ENCODE assay signal across 8 cellular contexts in the genomic region with DNA sequence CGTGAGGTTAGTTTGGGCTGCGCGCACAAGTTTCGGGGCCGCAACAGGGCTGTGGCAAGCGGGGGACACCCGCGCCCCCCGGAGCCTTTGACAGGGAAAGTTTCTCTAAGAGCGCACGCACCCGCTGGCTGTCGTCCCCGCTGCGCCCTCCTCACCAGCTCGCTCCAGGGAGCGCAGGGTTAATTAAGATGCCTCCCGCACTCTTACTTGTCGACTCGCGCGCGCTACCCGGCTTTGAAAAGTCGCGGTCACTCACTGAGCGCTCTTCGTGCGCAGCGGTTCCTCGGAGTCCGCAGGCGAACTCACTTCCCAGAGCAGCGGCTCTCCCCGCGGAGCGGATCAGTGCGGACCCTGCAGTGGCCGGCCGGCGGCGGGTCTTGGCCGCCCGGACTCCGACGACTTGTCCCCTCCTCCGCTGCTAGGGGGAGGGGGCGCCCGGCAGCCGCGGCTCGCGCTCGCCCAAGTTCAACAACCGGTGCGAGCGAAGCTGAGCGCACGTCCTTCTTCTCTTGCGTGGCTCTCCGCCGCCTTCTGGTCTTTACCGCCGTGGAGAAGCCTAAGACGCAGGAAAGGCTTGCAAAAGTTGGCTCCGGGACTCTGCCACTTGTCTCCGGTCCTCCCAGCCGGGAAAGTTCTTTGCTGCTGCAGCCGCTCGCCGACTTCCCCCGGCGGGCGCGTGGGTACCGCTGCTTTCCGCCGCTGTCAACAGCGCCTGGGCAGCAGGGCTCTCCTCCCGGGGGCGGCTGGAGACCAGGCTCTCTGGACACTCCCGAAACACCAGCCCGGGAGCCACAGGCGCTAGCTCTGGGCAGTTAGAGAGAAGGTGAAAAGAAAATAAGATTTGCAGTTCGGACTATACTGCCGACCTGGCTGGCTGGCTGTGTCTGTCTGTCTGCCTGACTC. TPM values are rescaled to one million over a fixed set of nuclear protein-coding genes. Genes with fewer than 3 reads are reported as not detected.
A peak's percentile ranks its signal among the peaks of the same experiment; 100 is the strongest.
DNase-seq lines count a peak whose midpoint lies in the region; ATAC-seq and TF ChIP-seq lines count a peak whose summit lies in the region.

No MANE protein-coding gene starts in this region.

- peak overlapping the region; percentile 87 to 98 (median 95); a peak in 6 of 7 replicates for H3K27ac Mint-ChIP-seq in H9
- H3K27ac Mint-ChIP-seq in activated CD8-positive, alpha-beta T cell treated with anti-CD3 and anti-CD28 coated beads, Interleukin-2, amount 10 ng/mL, durations not matched to agents 7 days and 5 days: peak overlapping the region; percentile 95
- peak overlapping the region; percentile 93 to 100 (median 100) for H3K27ac Mint-ChIP-seq in naive thymus-derived CD8-positive, alpha-beta T cell

- no peak overlapping the region for H2BK15ac ChIP-seq in H9 (ENCODE audit: low read depth, low read length)

- no peak overlapping the region for H2AK5ac ChIP-seq in H9 (ENCODE audit: insufficient read length, low read length)

- peaks cover 32% of the 10 kb centered on the region for H3K23me2 ChIP-seq in H9 (ENCODE audit: insufficient read length, low read depth, low read length, poor library complexity, severe bottlenecking)

- no peaks in the 10 kb centered on the region for H3K79me1 ChIP-seq in H9 (ENCODE audit: insufficient read depth, low read depth, low read length, poor library complexity, severe bottlenecking)

- no peak overlapping the region for H3T11ph ChIP-seq in H9 (ENCODE audit: low read length)

- H2AFZ ChIP-seq in H9 (ENCODE audit: low read length): no peak overlapping the region

- H3K27me3 Mint-ChIP-seq in H9 (ENCODE audit: low read depth): peaks cover 35% of the 10 kb centered on the region
- H3K27me3 Mint-ChIP-seq in activated CD8-positive, alpha-beta T cell treated with anti-CD3 and anti-CD28 coated beads, Interleukin-2, amount 10 ng/mL, durations not matched to agents 7 days and 5 days (ENCODE audit: low read depth): peaks cover 5% of the 10 kb centered on the region
- peaks cover 0 to 6% (median 2%) of the 10 kb centered on the region in 5 donors for H3K27me3 Mint-ChIP-seq in naive thymus-derived CD8-positive, alpha-beta T cell

- no peaks in the 10 kb centered on the region for H3K9me3 ChIP-seq in H9 (ENCODE audit: control insufficient read depth, low read depth, low read length)
- H3K9me3 ChIP-seq in stomach: peaks cover 0 to 3% (median 0%) of the 10 kb centered on the region in 4 donors

- H3K36me3 Mint-ChIP-seq in H9 (ENCODE audit: insufficient read depth in 1 of 3, low read depth in 3 of 3): peaks cover 0 to 9% (median 6%) of the 10 kb centered on the region in 3 experiments; a peak in 4 of 7 replicates
- H3K36me3 Mint-ChIP-seq in activated CD8-positive, alpha-beta T cell treated with anti-CD3 and anti-CD28 coated beads, Interleukin-2, amount 10 ng/mL, durations not matched to agents 7 days and 5 days (ENCODE audit: low read depth): peaks cover 36% of the 10 kb centered on the region
- peaks cover 5 to 14% (median 13%) of the 10 kb centered on the region in 3 donors for H3K36me3 Mint-ChIP-seq in naive thymus-derived CD8-positive, alpha-beta T cell

- POLR2A ChIA-PET in activated CD8-positive, alpha-beta T cell treated with anti-CD3 and anti-CD28 coated beads, Interleukin-2, amount 10 ng/mL, durations not matched to agents 7 days and 5 days (lab: Charles Lee): interaction anchor here (0.5 to 4.6 kb wide), 64 partner anchors 10 to 976 kb away, joined by 3 to 38 read pairs (median 4); a partner anchor contains a TSS
- POLR2A ChIA-PET in naive thymus-derived CD8-positive, alpha-beta T cell (lab: Charles Lee): interaction anchor here (0.5 to 3.7 kb wide), 25 partner anchors 10 to 914 kb away, joined by 3 to 31 read pairs (median 3); a partner anchor contains a TSS

- no peak overlapping the region for H3K56ac ChIP-seq in H9 (ENCODE audit: insufficient read length, low read depth, low read length)

- H3K27me3 ChIP-seq in H9 (ENCODE audit: insufficient read depth, low read length) (peaks cover 15% of the 10 kb centered on the region; the same call in 1 of the 2 replicates), stomach (no peaks in the 10 kb centered on the region)

- H4K8ac ChIP-seq in H9 (replicated peaks; ENCODE audit: insufficient read length, low read depth, low read length): no peak overlapping the region

- intact Hi-C loops in stomach (cut with DNase I; ENCODE audit: low total_unique reads): no loop called here

- H3K9me3 Mint-ChIP-seq in H9: peaks cover 8 to 9% of the 10 kb centered on the region in 2 experiments; a peak in 3 of 5 replicates
- H3K9me3 Mint-ChIP-seq in activated CD8-positive, alpha-beta T cell treated with anti-CD3 and anti-CD28 coated beads, Interleukin-2, amount 10 ng/mL, durations not matched to agents 7 days and 5 days (ENCODE audit: insufficient read depth): peaks cover 5% of the 10 kb centered on the region
- peaks cover 0 to 10% (median 5%) of the 10 kb centered on the region in 9 donors for H3K9me3 Mint-ChIP-seq in naive thymus-derived CD8-positive, alpha-beta T cell

- peaks cover 0 to 19% (median 9%) of the 10 kb centered on the region in 4 donors for H3K36me3 ChIP-seq in stomach

- H3K4ac ChIP-seq in H9 (ENCODE audit: low read depth, low read length): no peak overlapping the region; the same call in 1 of the 2 replicates

- H3K18ac ChIP-seq in H9 (ENCODE audit: insufficient read length, low read depth, low read length): peak overlapping the region; percentile 38

- H2BK5ac ChIP-seq in H9 (ENCODE audit: insufficient read length, low read length): no peak overlapping the region

- peak overlapping the region; percentile 85 for H3K14ac ChIP-seq in H9 (ENCODE audit: insufficient read depth, low read length)

- peak overlapping the region; percentile 83 to 91 for H3K4me3 Mint-ChIP-seq in H9
- H3K4me3 Mint-ChIP-seq in activated CD8-positive, alpha-beta T cell treated with anti-CD3 and anti-CD28 coated beads, Interleukin-2, amount 10 ng/mL, durations not matched to agents 7 days and 5 days: peak overlapping the region; percentile 87
- H3K4me3 Mint-ChIP-seq in naive thymus-derived CD8-positive, alpha-beta T cell: peak overlapping the region; percentile 79 to 100 (median 92)

- TF ChIP-seq EP300 in stomach (IDR thresholded peaks at IDR 0.05): no peak

- TF ChIP-seq CTCF in H9 (conservative IDR thresholded peaks at IDR 0.05) (no peak), stomach (IDR thresholded peaks at IDR 0.05) (no peak)

- peak overlapping the region; percentile 76 for H3K4me3 ChIP-seq in GM08714 (ENCODE audit: low read length)
- H3K4me3 ChIP-seq in stomach: peak overlapping the region; percentile 80 to 99 (median 84)

- no peak overlapping the region for H3K27ac ChIP-seq in H9 (ENCODE audit: insufficient read length, low read depth, low read length)
- H3K27ac ChIP-seq in stomach: peak overlapping the region; percentile 97 to 100 (median 99)

- DNase-seq in H9 (peak; percentile 47), NCI-H2029 (lab: John Stamatoyannopoulos, UW) (peak; percentile 66), fibroblast of gingiva (ENCODE audit: low read depth) (peak; percentile 66), stomach (peak; percentile 63), CD1c-positive myeloid dendritic cell (ENCODE audit: extremely low spot score) (no peak)
- peak; percentile 70 for DNase-seq in activated CD8-positive, alpha-beta T cell treated with anti-CD3 and anti-CD28 coated beads, Interleukin-2, amount 10 ng/mL, durations not matched to agents 7 days and 5 days
- DNase-seq in naive thymus-derived CD8-positive, alpha-beta T cell: peak; percentile 24 to 77 (median 54)

- ATAC-seq in activated CD8-positive, alpha-beta T cell treated with anti-CD3 and anti-CD28 coated beads, Interleukin-2, amount 10 ng/mL, durations not matched to agents 7 days and 5 days: peak; percentile 5
- ATAC-seq in naive thymus-derived CD8-positive, alpha-beta T cell: no peak

- TF ChIP-seq POLR2A in stomach (IDR thresholded peaks at IDR 0.05): peak in 2 of 4 donors; percentile 36 to 89

- peak overlapping the region; percentile 81 for H3K9ac ChIP-seq in H9 (ENCODE audit: extremely low read depth, insufficient read length, low read length)

- H2BK12ac ChIP-seq in H9 (ENCODE audit: insufficient read length, low read depth, low read length): no peak overlapping the region

- H3K4me2 ChIP-seq in H9 (ENCODE audit: insufficient read depth, insufficient read length, low read length): peak overlapping the region; percentile 96

- WGBS in H9 (ENCODE audit: extremely low coverage, insufficient read length, low lambda C conversion rate): no CpG with 5 or more reads among the region's 86 CpGs
- WGBS in stomach, 5 donors: 0% methylated on average over 45 to 86 of the region's 86 CpGs

- H3K4me1 Mint-ChIP-seq in H9: peaks cover 18 to 26% of the 10 kb centered on the region in 2 experiments
- peaks cover 30% of the 10 kb centered on the region for H3K4me1 Mint-ChIP-seq in activated CD8-positive, alpha-beta T cell treated with anti-CD3 and anti-CD28 coated beads, Interleukin-2, amount 10 ng/mL, durations not matched to agents 7 days and 5 days (ENCODE audit: low read depth)
- H3K4me1 Mint-ChIP-seq in naive thymus-derived CD8-positive, alpha-beta T cell: peaks cover 26 to 42% (median 40%) of the 10 kb centered on the region in 4 donors

- no peak overlapping the region for H4K5ac ChIP-seq in H9 (ENCODE audit: insufficient read length, low read depth, low read length)

- no peak overlapping the region for H2BK120ac ChIP-seq in H9 (ENCODE audit: low read depth, low read length, poor library complexity, severe bottlenecking)

- CTCF ChIA-PET in activated CD8-positive, alpha-beta T cell treated with anti-CD3 and anti-CD28 coated beads, Interleukin-2, amount 10 ng/mL, durations not matched to agents 7 days and 5 days (lab: Charles Lee): interaction anchor here (0.9 to 10.4 kb wide), 13 partner anchors 20 to 976 kb away, joined by 3 to 63 read pairs (median 5); a partner anchor contains a TSS

- no peaks in the 10 kb centered on the region; the same call in 1 of the 2 replicates for H3K79me2 ChIP-seq in H9 (ENCODE audit: insufficient read depth, low read length)

- H3K23ac ChIP-seq in H9 (ENCODE audit: insufficient read length, low read depth, low read length): no peak overlapping the region

- no peak overlapping the region for H2BK20ac ChIP-seq in H9 (ENCODE audit: low read depth, low read length, poor library complexity, severe bottlenecking)

- H4K20me1 ChIP-seq in H9 (ENCODE audit: control insufficient read depth, insufficient read depth, insufficient read length): no peaks in the 10 kb centered on the region

- H3K4me1 ChIP-seq in H9 (ENCODE audit: insufficient read depth, low read length) (peaks cover 5% of the 10 kb centered on the region; the same call in 1 of the 2 replicates), stomach (peaks cover 11 to 44% (median 29%) of the 10 kb centered on the region in 4 donors)

- H4K91ac ChIP-seq in H9 (ENCODE audit: insufficient read length, low read depth, low read length): no peak overlapping the region

RNA-seq across cellular contexts. Expression of a gene that starts 0.5 kb away (rescaled TPM):
- 14.2 and 15.7 TPM in 2 replicates for total RNA-seq in H9 (2021)
- 100 to 1,000 TPM; 107 to 110 TPM for total RNA-seq in activated CD8-positive, alpha-beta T cell treated with anti-CD3 and anti-CD28 coated beads, Interleukin-2, amount 10 ng/mL, durations not matched to agents 7 days and 5 days
- 10 to 100 TPM; 38.2 to 40.0 TPM for total RNA-seq in naive thymus-derived CD8-positive, alpha-beta T cell
- polyA plus RNA-seq in naive thymus-derived CD8-positive, alpha-beta T cell: 10 to 100 TPM; 30.7 to 59.4 (median 32.0) TPM
- total RNA-seq in stomach: 100 to 1,000 TPM; 169 to 382 (median 244) TPM
- polyA plus RNA-seq in stomach: 100 to 1,000 TPM in 1 of 3 donors, 10 to 100 TPM in 2; 64.9 to 124 (median 78.1) TPM
